20 cellular contexts compared by ENCODE assay signal in the genomic region with DNA sequence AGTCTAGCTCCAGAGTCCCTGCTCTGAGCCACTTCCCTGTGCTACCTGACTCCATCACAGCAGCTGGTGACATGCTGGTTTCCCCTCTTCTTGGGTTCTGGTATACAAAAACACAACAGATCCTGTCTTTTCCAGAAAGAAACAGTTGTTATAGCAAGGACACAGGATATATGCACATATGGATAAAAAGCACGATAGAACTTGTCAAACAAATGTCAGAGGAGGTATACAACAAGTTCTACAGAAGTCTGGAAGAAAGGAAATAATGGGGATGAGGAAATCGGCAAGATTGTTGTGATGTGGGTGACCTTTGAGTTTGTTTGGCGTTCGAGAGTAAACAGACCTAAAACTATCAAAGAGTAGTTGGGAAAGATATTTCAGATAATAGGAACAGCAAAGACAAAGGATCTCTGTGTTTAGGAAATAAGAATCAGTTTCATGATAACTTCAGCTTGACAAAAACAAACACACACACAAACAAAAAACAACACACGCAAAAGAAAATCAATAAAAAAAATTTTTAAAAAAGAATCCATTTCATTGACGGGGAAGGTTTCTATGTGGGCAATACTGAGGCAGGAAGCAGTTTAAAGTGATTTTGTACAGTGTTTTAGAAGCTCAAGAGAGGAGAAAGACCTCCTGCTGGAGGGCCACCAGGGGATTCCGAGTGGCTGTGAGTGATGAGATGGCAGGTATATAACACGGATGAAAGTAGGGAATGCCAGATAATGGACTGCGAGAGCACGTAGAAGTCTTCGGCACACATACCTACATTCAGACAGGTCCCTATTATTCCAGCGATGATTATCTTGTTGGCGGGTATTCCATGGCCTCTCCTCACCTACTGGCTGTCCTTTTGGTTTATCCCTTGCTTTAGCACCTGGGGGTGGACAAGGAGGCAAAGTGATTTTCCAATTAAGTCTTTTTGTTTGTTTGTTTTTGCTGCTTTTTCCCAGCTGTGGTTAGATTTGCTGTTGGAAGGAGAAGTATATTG.
DNase-seq lines count a peak whose midpoint lies in the region; ATAC-seq, FAIRE-seq and TF ChIP-seq lines count a peak whose summit lies in the region.
"Had no signal": no experiment of that assay in that cellular context is flagged by ENCODE, and none has a peak within 500 bp of the region (broad histone marks: within the 10 kb centered on the region; RNA-seq: fewer than 3 reads in every experiment).

No MANE protein-coding gene starts in this region.

- TF ChIP-seq CTCF in PC-9 (conservative IDR thresholded peaks at IDR 0.05) = no peak
- TF ChIP-seq CTCF in HepG2 (CRISPR knock-in tag; IDR thresholded peaks at IDR 0.05) = 0 out of 2 replicates have a peak, but pooled peaks have one; percentile 7

- H3K4me2 ChIP-seq in PC-9 (no peak overlapping the region), HepG2 (ENCODE audit: low read depth, low read length) (peak overlapping the region; percentile 87)
- H3K4me2 ChIP-seq: BLaER1 had no signal

- H3K36me3 ChIP-seq in PC-9 (ENCODE audit: low read depth) = no peaks in the 10 kb centered on the region
- H3K36me3 ChIP-seq in HepG2 (replicated peaks in 1 of 2; ENCODE audit: control insufficient read depth in 1 of 2, insufficient read depth in 2 of 2, low read length in 2 of 2) = no peaks in the 10 kb centered on the region; a peak in 1 of 5 replicates
- no peaks in the 10 kb centered on the region for H3K36me3 ChIP-seq in effector memory CD4-positive, alpha-beta T cell (ENCODE audit: control insufficient read depth, insufficient read depth, low read length)
- H3K36me3 ChIP-seq: BLaER1, MG63 had no signal

- peak; percentile 77 for FAIRE-seq in HepG2 (lab: Jason Lieb, UNC)
- FAIRE-seq: HTR-8/SVneo had no signal

- H3K9me3 ChIP-seq in PC-9 (ENCODE audit: insufficient read depth, low read depth) (no peaks in the 10 kb centered on the region), HepG2 (ENCODE audit: low read length) (no peaks in the 10 kb centered on the region)
- H3K9me3 ChIP-seq in effector memory CD4-positive, alpha-beta T cell (ENCODE audit: control insufficient read depth, low read length) = no peaks in the 10 kb centered on the region
- H3K9me3 ChIP-seq: BLaER1, MG63 had no signal

- BruUV-seq in PC-9 (replicated peaks; lab: Mats Ljungman, UMichigan) = no TSS peak
- no TSS peak for BruUV-seq in HepG2 (replicated peaks; lab: Mats Ljungman, UMichigan)

- WGBS in HepG2 (ENCODE audit: low lambda C conversion rate) = 3% methylated on average over 11 of the region's 13 CpGs

- TF ChIP-seq EP300 in HepG2 (IDR thresholded peaks at IDR 0.05; ENCODE audit: low read depth in 2 of 2, low read length in 2 of 2) = peak; percentile 79 to 99
- TF ChIP-seq EP300 in HepG2 (CRISPR knock-in tag; IDR thresholded peaks at IDR 0.05; ENCODE audit: borderline replicate concordance) = peak; percentile 99

- H2AFZ ChIP-seq in PC-9 (0 out of 2 replicates have a peak overlapping the region, but pooled peaks have one; percentile 15), HepG2 (ENCODE audit: low read length) (no peak overlapping the region)

- no peaks in the 10 kb centered on the region for H3K4me1 ChIP-seq in PC-9 (replicated peaks; ENCODE audit: insufficient read depth)
- peaks cover 91% of the 10 kb centered on the region for H3K4me1 ChIP-seq in HepG2 (ENCODE audit: insufficient read depth, low read length)
- no peaks in the 10 kb centered on the region for H3K4me1 ChIP-seq in effector memory CD4-positive, alpha-beta T cell (ENCODE audit: control insufficient read depth, insufficient read depth, low read length, poor library complexity, severe bottlenecking)
- H3K4me1 ChIP-seq: BLaER1 had no signal

- in situ Hi-C loops in HepG2 (cut with HindIII; ENCODE audit: extremely low pct_ligation_motif_present, low pct_unique_long_range_greater_than_20kb) = loop anchor here (5.0 kb wide), 1 partner anchor 104 kb away; no protein-coding TSS in a partner anchor

- POLR2A ChIA-PET in PC-9 (lab: Charles Lee; ENCODE audit: unreplicated experiment) = no interaction called here
- POLR2A ChIA-PET in HepG2 (lab: Yijun Ruan, JAX) = interaction anchor here (0.8 to 6.5 kb wide), 13 partner anchors 10 to 197 kb away, joined by 3 to 72 read pairs (median 4); a partner anchor contains a TSS

- no peaks in the 10 kb centered on the region for H3F3A ChIP-seq in PC-9 (ENCODE audit: insufficient read depth, low read depth)

- H3K9ac ChIP-seq in HepG2 (ENCODE audit: insufficient read depth, low read depth, low read length) = peak overlapping the region; percentile 86
- H3K9ac ChIP-seq: BLaER1 had no signal

- DNase-seq in NCI-H146 (lab: John Stamatoyannopoulos, UW) = peak; percentile 13
- DNase-seq in NCI-H146 treated with DMSO at 0.1 percent for 48 hours (lab: John Stamatoyannopoulos, UW; ENCODE audit: unreplicated experiment) = no peak
- no peak for DNase-seq in PC-9
- peak; percentile 99 for DNase-seq in HepG2 (ENCODE audit: low spot score)
- peak in 3 of 49 donors; percentile 0 to 16 (median 4) for DNase-seq in substantia nigra (lab: John Stamatoyannopoulos, UW)
- no peak for DNase-seq in HPDE6-E6E7 (ENCODE audit: extremely low spot score)
- DNase-seq in sciatic nerve (ENCODE audit: low spot score) = no peak
- DNase-seq in effector memory CD4-positive, alpha-beta T cell = no peak
- DNase-seq: 8988T; CD8-positive, alpha-beta memory T cell; DMS 273 treated with DMSO at 0.1 percent for 48 hours; H7; KG1; MG63; NCI-H1105; NCI-H1930; NCI-H510A treated with DMSO at 0.1 percent for 48 hours; T-cell had no signal

- intact Hi-C loops in PC-9 (cut with micrococcal nuclease; ENCODE audit: unreplicated experiment) = no loop called here
- intact Hi-C loops in HepG2 (cut with micrococcal nuclease; ENCODE audit: unreplicated experiment) = loop anchor here (1.0 to 10.0 kb wide), 6 partner anchors 10 to 193 kb away; a partner anchor contains a TSS
- intact Hi-C loops in sciatic nerve (cut with DNase I) = no loop called here

- H3K9me2 ChIP-seq in PC-9 (ENCODE audit: insufficient read depth) = no peaks in the 10 kb centered on the region

- H3K27me3 ChIP-seq in PC-9 (ENCODE audit: insufficient read depth, low read depth) (no peaks in the 10 kb centered on the region), HepG2 (ENCODE audit: control insufficient read depth in 1 of 2, insufficient read depth in 2 of 2, low read length in 2 of 2) (no peaks in the 10 kb centered on the region; a peak in 1 of 5 replicates)
- no peaks in the 10 kb centered on the region for H3K27me3 ChIP-seq in effector memory CD4-positive, alpha-beta T cell (replicated peaks; ENCODE audit: control insufficient read depth, insufficient read depth, low read length, poor library complexity, severe bottlenecking)
- H3K27me3 ChIP-seq: BLaER1, MG63 had no signal

- peak; percentile 87 for ATAC-seq in HepG2
- no peak for ATAC-seq in sciatic nerve
- ATAC-seq: T-cell had no signal

- peak; percentile 62 to 69 for TF ChIP-seq POLR2A in HepG2 (IDR thresholded peaks at IDR 0.05; ENCODE audit: insufficient read depth in 1 of 2, low read depth in 2 of 2, low read length in 2 of 2)

- H4K20me1 ChIP-seq in PC-9 (ENCODE audit: insufficient read depth) (no peaks in the 10 kb centered on the region), HepG2 (ENCODE audit: insufficient read depth, low read length) (no peaks in the 10 kb centered on the region)
- H4K20me1 ChIP-seq: BLaER1 had no signal

- H3K79me2 ChIP-seq in PC-9 (ENCODE audit: low read depth) (no peaks in the 10 kb centered on the region), HepG2 (ENCODE audit: insufficient read depth, low read length) (peaks cover 4% of the 10 kb centered on the region)

- CTCF ChIA-PET in PC-9 (lab: Charles Lee) = interaction anchor here (0.6 kb wide), 1 partner anchor 1291 kb away, joined by 3 read pairs; no protein-coding TSS in a partner anchor
- CTCF ChIA-PET in HepG2 (lab: Yijun Ruan, JAX; ENCODE audit: low intra/inter-chr PET ratio, low total read pairs) = no interaction called here

- H3K4me3 ChIP-seq in PC-9 = no peak overlapping the region
- H3K4me3 ChIP-seq in HepG2 (replicated peaks in 1 of 3; ENCODE audit: insufficient read depth in 1 of 3, low read depth in 2 of 3, low read length in 3 of 3) = peak overlapping the region; percentile 41 to 60 (median 56)
- no peak overlapping the region for H3K4me3 ChIP-seq in effector memory CD4-positive, alpha-beta T cell (ENCODE audit: insufficient read depth, low read depth, low read length, poor library complexity, severe bottlenecking)
- H3K4me3 ChIP-seq: BLaER1, MG63 had no signal

- H3K27ac ChIP-seq in PC-9 (no peak overlapping the region), HepG2 (ENCODE audit: extremely low read length, insufficient read depth, low read length) (peak overlapping the region; percentile 99), substantia nigra (ENCODE audit: low read depth, low read length, poor library complexity, severe bottlenecking) (peak overlapping the region; percentile 24)
- no peak overlapping the region for H3K27ac ChIP-seq in effector memory CD4-positive, alpha-beta T cell (ENCODE audit: insufficient read depth, low read length, poor library complexity, severe bottlenecking)
- H3K27ac ChIP-seq: BLaER1 had no signal

- 0 out of 2 replicates have a peak, but pooled peaks have one; percentile 35 for TF ChIP-seq RAD21 in HepG2 (CRISPR knock-in tag; IDR thresholded peaks at IDR 0.05)

TF ChIP-seq in HepG2, 621 proteins besides CTCF, POLR2A, EP300 and RAD21 (continues in another document):
- TF ChIP-seq NR3C1 (CRISPR knock-in tag; IDR thresholded peaks at IDR 0.05) (no peak), RFXAP (CRISPR knock-in tag; IDR thresholded peaks at IDR 0.05; ENCODE audit: borderline replicate concordance) (peak; percentile 55; the same call in 1 of the 2 replicates), NFKB2 (CRISPR knock-in tag; IDR thresholded peaks at IDR 0.05; ENCODE audit: borderline replicate concordance) (no peak), FOXO1 (CRISPR knock-in tag; IDR thresholded peaks at IDR 0.05) (peak; percentile 97)

Comparison
In these comparisons a context has a peak if more than half of its experiments do, and no peak if none do; other contexts are left out.
1. DNase-seq: peak in NCI-H146 (single experiment) and HepG2 (single experiment); none in NCI-H146 treated with DMSO at 0.1 percent for 48 hours (single experiment), PC-9 (0 of 2), HPDE6-E6E7 (single experiment), sciatic nerve (single experiment) and effector memory CD4-positive, alpha-beta T cell (0 of 3).
2. H3K27ac ChIP-seq: peak in HepG2 (single experiment) and substantia nigra (single experiment); none in PC-9 (single experiment) and effector memory CD4-positive, alpha-beta T cell (single experiment).
3. H3K4me3 ChIP-seq: peak in HepG2 (3 of 3); none in PC-9 (single experiment) and effector memory CD4-positive, alpha-beta T cell (single experiment).